In genomic region chr1:67561704-67562113, GRCh38 we compare ENCODE assay signal across 8 cellular contexts.
DNase-seq lines count a peak whose midpoint lies in the region; ATAC-seq, FAIRE-seq and TF ChIP-seq lines count a peak whose summit lies in the region.

No MANE protein-coding gene starts in this region.

- peak; percentile 61 for FAIRE-seq in GM12891 (lab: Jason Lieb, UNC)

- H3K4me3 ChIP-seq in adrenal gland = no peak overlapping the region
- H3K4me3 ChIP-seq in right atrium auricular region = no peak overlapping the region

- TF ChIP-seq CTCF in adrenal gland (IDR thresholded peaks at IDR 0.05) = peak; percentile 73 to 92 (median 84)
- peak; percentile 88 to 91 for TF ChIP-seq CTCF in right atrium auricular region (IDR thresholded peaks at IDR 0.05)

- H3K36me3 ChIP-seq in adrenal gland (replicated peaks in 1 of 2) (no peaks in the 10 kb centered on the region), right atrium auricular region (no peaks in the 10 kb centered on the region)

- DNase-seq in GM12891 (ENCODE audit: insufficient read length, low spot score) = peak; percentile 49
- DNase-seq in NCI-H1105 (lab: John Stamatoyannopoulos, UW) = peak; percentile 77
- DNase-seq in SW480 (ENCODE audit: low spot score) = peak; percentile 83
- peak; percentile 86 to 97 (median 94) for DNase-seq in adrenal gland
- DNase-seq in right atrium auricular region (ENCODE audit: low spot score) = peak; percentile 89
- DNase-seq in sciatic nerve (ENCODE audit: low spot score) = peak; percentile 89
- no peak for DNase-seq in OCI-M2 (lab: John Stamatoyannopoulos, UW; ENCODE audit: unreplicated experiment)

- H3K27ac ChIP-seq in adrenal gland (no peak overlapping the region), right atrium auricular region (no peak overlapping the region)

- ATAC-seq in HG02623 (IDR thresholded peaks at IDR 0.05; ENCODE audit: unreplicated experiment) (peak; percentile 95), sciatic nerve (peak; percentile 17)

- intact Hi-C loops in adrenal gland (cut with DNase I) (loop anchor here (5.0 to 10.0 kb wide), 3 partner anchors 123 to 196 kb away; partner anchors contain the start of gene GADD45A (in 1 of the 2)), sciatic nerve (cut with DNase I) (no loop called here)

- H3K9me3 ChIP-seq in adrenal gland (replicated peaks in 1 of 3) (no peaks in the 10 kb centered on the region), right atrium auricular region (no peaks in the 10 kb centered on the region)

- H3K27me3 ChIP-seq in adrenal gland (no peaks in the 10 kb centered on the region), right atrium auricular region (no peaks in the 10 kb centered on the region)

- H3K4me1 ChIP-seq in adrenal gland (replicated peaks in 1 of 2) = peaks cover 3 to 18% of the 10 kb centered on the region in 2 donors
- H3K4me1 ChIP-seq in right atrium auricular region = peaks cover 0 to 21% of the 10 kb centered on the region in 2 donors

- no peak for TF ChIP-seq POLR2A in GM12891 (IDR thresholded peaks at IDR 0.05; ENCODE audit: low read depth, low read length)
- TF ChIP-seq POLR2A in adrenal gland (IDR thresholded peaks at IDR 0.05) = no peak

- 0 to 5% (median 3%) methylated on average over 3 to 4 of the region's 4 CpGs for WGBS in adrenal gland, 4 donors

TF ChIP-seq in GM12891, 5 proteins besides CTCF, POLR2A, EP300 and RAD21:
- no peak for TF ChIP-seq POU2F2 (IDR thresholded peaks at IDR 0.05; ENCODE audit: low read depth, low read length)
- TF ChIP-seq TAF1 (IDR thresholded peaks at IDR 0.05; ENCODE audit: low read depth, low read length) = no peak
- TF ChIP-seq SPI1 (IDR thresholded peaks at IDR 0.05; ENCODE audit: low read depth, low read length) = peak; percentile 38; the same call in 1 of the 2 replicates
TF ChIP-seq in GM12891: peak in this region for 1.
